20 cellular contexts compared by ENCODE assay signal in the genomic region with DNA sequence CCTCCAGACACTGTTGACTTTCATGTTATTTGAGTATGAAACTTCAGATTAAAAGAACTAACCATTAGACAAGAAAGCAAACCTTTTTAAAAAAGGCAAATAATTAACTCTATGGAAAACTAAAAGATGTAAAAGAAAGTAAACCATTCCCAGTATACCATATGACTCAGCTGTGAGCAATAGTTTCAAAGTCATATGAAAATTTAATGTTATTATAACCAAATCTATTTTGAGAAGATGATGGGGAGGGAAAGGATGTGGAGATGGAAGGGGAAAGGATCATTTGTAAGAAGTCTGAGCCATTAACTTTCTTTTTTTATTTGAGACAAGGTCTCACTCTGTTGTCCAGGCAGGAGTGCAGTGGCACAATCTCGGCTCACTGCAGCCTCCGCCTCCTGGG.
DNase-seq lines count a peak whose midpoint lies in the region; ATAC-seq and TF ChIP-seq lines count a peak whose summit lies in the region.
"Had no signal": no experiment of that assay in that cellular context is flagged by ENCODE, and none has a peak within 500 bp of the region (broad histone marks: within the 10 kb centered on the region; RNA-seq: fewer than 3 reads in every experiment).

No MANE protein-coding gene starts in this region.

- H3K9me3 ChIP-seq in adipocyte (ENCODE audit: control insufficient read depth, low read length): no peaks in the 10 kb centered on the region
- H3K9me3 ChIP-seq: A549, SJCRH30 had no signal

- H3K4me3 ChIP-seq in adipocyte (ENCODE audit: low read length): no peak overlapping the region
- H3K4me3 ChIP-seq: A549, MG63, PC-9, SJCRH30 had no signal

- H3K4me1 ChIP-seq in adipocyte (ENCODE audit: control insufficient read depth, insufficient read depth, low read length): no peaks in the 10 kb centered on the region
- H3K4me1 ChIP-seq: A549, SJCRH30 had no signal

- in situ Hi-C loops in GM13976 (cut with MboI; ENCODE audit: low sequenced_read_pairs, unreplicated experiment): no loop called here

- peaks cover 3% of the 10 kb centered on the region for H3K27me3 ChIP-seq in adipocyte (replicated peaks; ENCODE audit: control insufficient read depth, insufficient read depth, low read length)

- no peaks in the 10 kb centered on the region for H3K36me3 ChIP-seq in adipocyte (ENCODE audit: control insufficient read depth, insufficient read depth, low read length, severe bottlenecking)
- H3K36me3 ChIP-seq: MG63, SJCRH30 had no signal

- TF ChIP-seq CTCF in GM13976 (IDR thresholded peaks at IDR 0.05; ENCODE audit: borderline replicate concordance, control extremely low read depth, extremely low read depth, insufficient read depth, missing control alignments): no peak

- DNase-seq in GM03348 (ENCODE audit: low spot score): peak; percentile 21
- DNase-seq in adipocyte (ENCODE audit: low read depth): peak; percentile 4
- DNase-seq in kidney glomerular epithelial cell (lab: John Stamatoyannopoulos, UW): peak; percentile 42
- no peak for DNase-seq in GM13976 (ENCODE audit: low spot score)
- no peak for DNase-seq in activated naive CD4-positive, alpha-beta T cell treated with Interleukin-2 at 50 U/mL for 16 hours
- DNase-seq in NCI-H2196 treated with DMSO at 0.1 percent for 48 hours (lab: John Stamatoyannopoulos, UW; ENCODE audit: unreplicated experiment): no peak
- DNase-seq: DMS153, DND-41, KBM-7, NCI-H1105 treated with DMSO at 0.1 percent for 48 hours, NCI-H146, NCI-H2029, NCI-H526 treated with DMSO at 0.1 percent for 48 hours, PC-9, SJCRH30 had no signal

- ATAC-seq in GM19328 (IDR thresholded peaks at IDR 0.05; ENCODE audit: unreplicated experiment): no peak
- ATAC-seq: A549, Right ventricle myocardium inferior, SK-N-SH treated with all-trans-retinoic acid at 6 μM for 48 hours had no signal

- H3K9ac ChIP-seq in adipocyte (ENCODE audit: low read length): no peak overlapping the region

Comparison
In these comparisons a context has a peak if more than half of its experiments do, and no peak if none do; other contexts are left out.
1. DNase-seq: peak in GM03348 (single experiment), adipocyte (single experiment) and kidney glomerular epithelial cell (single experiment); none in GM13976 (single experiment), activated naive CD4-positive, alpha-beta T cell treated with Interleukin-2 at 50 U/mL for 16 hours (single experiment) and NCI-H2196 treated with DMSO at 0.1 percent for 48 hours (single experiment).